ENCODE assay signal across 8 cellular contexts in the genomic region with DNA sequence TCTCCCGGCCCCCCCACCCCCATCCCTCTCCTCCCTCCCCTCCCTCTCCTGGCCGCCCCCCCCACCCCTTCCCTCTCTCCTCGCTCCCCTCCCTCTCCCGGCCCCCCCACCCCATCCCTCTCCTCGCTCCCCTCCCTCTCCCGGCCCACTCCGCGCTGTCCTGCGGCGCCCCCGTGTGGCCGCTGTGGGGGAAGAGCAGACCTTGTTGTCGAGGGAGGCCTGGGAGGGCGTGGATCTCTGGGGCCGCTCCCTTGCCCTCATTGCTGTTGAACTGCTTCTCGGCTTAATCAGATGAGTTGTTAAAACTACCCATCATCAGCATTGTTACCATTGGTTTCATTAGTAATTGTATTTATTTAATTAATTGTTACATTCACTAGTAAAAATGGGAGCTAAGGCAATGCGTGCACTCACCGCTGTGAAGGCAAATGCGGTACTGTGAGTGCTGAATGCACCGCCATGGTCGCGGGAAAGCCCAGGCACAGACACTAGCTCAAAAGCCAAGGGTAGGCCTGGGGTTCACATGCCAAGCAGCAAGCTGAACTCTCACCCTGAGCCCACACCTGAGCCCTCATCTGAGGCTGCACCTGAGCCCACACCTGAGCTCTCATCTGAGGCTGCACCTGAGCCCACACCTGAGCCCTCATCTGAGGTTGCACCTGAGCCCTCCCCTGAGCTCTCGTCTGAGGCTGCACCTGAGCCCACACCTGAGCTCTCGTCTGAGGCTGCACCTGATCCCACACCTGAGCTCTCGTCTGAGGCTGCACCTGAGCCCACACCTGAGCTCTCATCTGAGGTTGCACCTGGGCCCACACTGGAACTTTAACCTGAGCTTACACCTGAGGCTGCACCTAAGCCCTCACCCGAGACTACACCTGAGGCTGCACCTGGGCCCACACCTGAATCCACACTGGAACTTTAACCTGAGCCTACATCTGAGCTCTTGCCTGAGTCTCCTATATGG. TPM values are rescaled to one million over a fixed set of nuclear protein-coding genes. Genes with fewer than 3 reads are reported as not detected.
DNase-seq lines count a peak whose midpoint lies in the region; ATAC-seq, FAIRE-seq and TF ChIP-seq lines count a peak whose summit lies in the region.

No MANE protein-coding gene starts in this region.

- POLR2A ChIA-PET in HepG2 (lab: Yijun Ruan, JAX), result interaction anchor here (1.2 to 1.9 kb wide), 5 partner anchors 104 to 191 kb away, joined by 3 to 8 read pairs (median 4); a partner anchor contains a TSS

- FAIRE-seq in HepG2 (lab: Jason Lieb, UNC), result no peak

- H3K9ac ChIP-seq in HepG2 (ENCODE audit: insufficient read depth, low read depth, low read length), result no peak overlapping the region

- CTCF ChIA-PET in HepG2 (lab: Yijun Ruan, JAX; ENCODE audit: low intra/inter-chr PET ratio, low total read pairs), result no interaction called here

- H4K20me1 ChIP-seq in HepG2 (ENCODE audit: insufficient read depth, low read length), result no peaks in the 10 kb centered on the region

- in situ Hi-C loops in HepG2 (cut with HindIII; ENCODE audit: extremely low pct_ligation_motif_present, low pct_unique_long_range_greater_than_20kb), result loop anchor here (5.0 to 10.0 kb wide), 2 partner anchors 143 to 216 kb away; a partner anchor contains a TSS

- H3K36me3 ChIP-seq in HepG2 (replicated peaks in 1 of 2; ENCODE audit: control insufficient read depth in 1 of 2, insufficient read depth in 2 of 2, low read length in 2 of 2), result no peaks in the 10 kb centered on the region

- no TSS peak for BruUV-seq in HepG2 (replicated peaks; lab: Mats Ljungman, UMichigan)

- H3K4me2 ChIP-seq in HepG2 (ENCODE audit: low read depth, low read length), result no peak overlapping the region

- peaks cover 21% of the 10 kb centered on the region for H3K9me3 ChIP-seq in HepG2 (ENCODE audit: low read length)

- peak; percentile 58 for ATAC-seq in HepG2
- ATAC-seq in GM21528 (IDR thresholded peaks at IDR 0.05; ENCODE audit: low FRiP score, unreplicated experiment), result no peak

- TF ChIP-seq EP300 in HepG2 (IDR thresholded peaks at IDR 0.05; ENCODE audit: low read depth in 2 of 2, low read length in 2 of 2), result no peak
- TF ChIP-seq EP300 in HepG2 (CRISPR knock-in tag; IDR thresholded peaks at IDR 0.05; ENCODE audit: borderline replicate concordance), result no peak

- peaks cover 7 to 23% of the 10 kb centered on the region in 2 experiments for H3K27me3 ChIP-seq in HepG2 (ENCODE audit: control insufficient read depth in 1 of 2, insufficient read depth in 2 of 2, low read length in 2 of 2)

- no peak overlapping the region for H3K4me3 ChIP-seq in HepG2 (replicated peaks in 1 of 3; ENCODE audit: insufficient read depth in 1 of 3, low read depth in 2 of 3, low read length in 3 of 3)

- DNase-seq in NCI-H524 (lab: John Stamatoyannopoulos, UW) (peak; percentile 56 to 66), NCI-H524 treated with DMSO at 0.1 percent for 48 hours (lab: John Stamatoyannopoulos, UW) (no peak), NCI-H2227 (lab: John Stamatoyannopoulos, UW; ENCODE audit: unreplicated experiment) (peak; percentile 91), HepG2 (ENCODE audit: low spot score) (peak; percentile 58)
- DNase-seq in activated CD4-positive, alpha-beta T cell treated with anti-CD3 and anti-CD28 coated beads for 1 hour, result peak; percentile 60
- DNase-seq in central memory CD4-positive, alpha-beta T cell, result peak; percentile 72
- peak; percentile 48 to 61 (median 58) for DNase-seq in stimulated activated CD4-positive, alpha-beta T cell treated with anti-CD3 and anti-CD28 coated beads, TNF-alpha, amount 100 ng/mL, for 4 hours (ENCODE audit: low read depth in 3 of 3)

- intact Hi-C loops in HepG2 (cut with micrococcal nuclease; ENCODE audit: unreplicated experiment), result no loop called here

- peak; percentile 58; the same call in 1 of the 2 replicates for TF ChIP-seq RAD21 in HepG2 (CRISPR knock-in tag; IDR thresholded peaks at IDR 0.05)

- H2AFZ ChIP-seq in HepG2 (ENCODE audit: low read length), result no peak overlapping the region

- peaks cover 21% of the 10 kb centered on the region for H3K4me1 ChIP-seq in HepG2 (ENCODE audit: insufficient read depth, low read length)

- peak; percentile 87 for TF ChIP-seq CTCF in HepG2 (CRISPR knock-in tag; IDR thresholded peaks at IDR 0.05)

- H3K79me2 ChIP-seq in HepG2 (ENCODE audit: insufficient read depth, low read length), result no peaks in the 10 kb centered on the region

- no peak for TF ChIP-seq POLR2A in HepG2 (IDR thresholded peaks at IDR 0.05; ENCODE audit: insufficient read depth in 1 of 2, low read depth in 2 of 2, low read length in 2 of 2)

- 22% methylated on average over 26 of the region's 26 CpGs for WGBS in HepG2 (ENCODE audit: low lambda C conversion rate)

- no peak overlapping the region for H3K27ac ChIP-seq in HepG2 (ENCODE audit: extremely low read length, insufficient read depth, low read length)

TF ChIP-seq in HepG2, 621 proteins besides CTCF, POLR2A, EP300 and RAD21 (continues in another document):
- TF ChIP-seq, protein P1, sequence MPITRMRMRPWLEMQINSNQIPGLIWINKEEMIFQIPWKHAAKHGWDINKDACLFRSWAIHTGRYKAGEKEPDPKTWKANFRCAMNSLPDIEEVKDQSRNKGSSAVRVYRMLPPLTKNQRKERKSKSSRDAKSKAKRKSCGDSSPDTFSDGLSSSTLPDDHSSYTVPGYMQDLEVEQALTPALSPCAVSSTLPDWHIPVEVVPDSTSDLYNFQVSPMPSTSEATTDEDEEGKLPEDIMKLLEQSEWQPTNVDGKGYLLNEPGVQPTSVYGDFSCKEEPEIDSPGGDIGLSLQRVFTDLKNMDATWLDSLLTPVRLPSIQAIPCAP (CRISPR knock-in tag; IDR thresholded peaks at IDR 0.05; ENCODE audit: low read depth), result no peak
- TF ChIP-seq EZH2 (conservative IDR thresholded peaks at IDR 0.05; ENCODE audit: low read depth, low read length), result no peak
- TF ChIP-seq, protein P2, sequence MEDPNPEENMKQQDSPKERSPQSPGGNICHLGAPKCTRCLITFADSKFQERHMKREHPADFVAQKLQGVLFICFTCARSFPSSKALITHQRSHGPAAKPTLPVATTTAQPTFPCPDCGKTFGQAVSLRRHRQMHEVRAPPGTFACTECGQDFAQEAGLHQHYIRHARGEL (CRISPR knock-in tag; IDR thresholded peaks at IDR 0.05), result no peak
- TF ChIP-seq ZFAT (CRISPR knock-in tag; conservative IDR thresholded peaks at IDR 0.05), result no peak

RNA-seq across cellular contexts. Expression of a gene that starts 8.8 kb away (rescaled TPM):
- total RNA-seq in HepG2 (2016; rRNA removed; fragmentation: Illumina TruSeq; extraction: Trizol), result not detected in 2 replicates
- not detected in 2 replicates for total RNA-seq in HepG2 (2016; cell fraction: cytosol; rRNA removed; fragmentation: Illumina TruSeq; extraction: Trizol; ENCODE audit: low read depth)
- total RNA-seq in HepG2 (2016; cell fraction: insoluble cytoplasmic fraction; rRNA removed; fragmentation: Illumina TruSeq; extraction: Trizol), result not detected in 2 replicates
- not detected in 2 replicates for total RNA-seq in HepG2 (2016; cell fraction: membrane; rRNA removed; fragmentation: Illumina TruSeq; extraction: Trizol)
- not detected in 2 replicates for total RNA-seq in HepG2 (2016; cell fraction: nucleus; rRNA removed; fragmentation: Illumina TruSeq; extraction: Trizol)
- not detected in 2 replicates for polyA plus RNA-seq in HepG2 (2011; rRNA removed)
- not detected in 2 replicates for polyA plus RNA-seq in HepG2 (2011; cell fraction: cytosol; rRNA removed)
- not detected in 2 replicates for polyA plus RNA-seq in HepG2 (2011; cell fraction: nucleus; rRNA removed)
- not detected in 2 replicates for polyA plus RNA-seq in HepG2 (2012)
- not detected in 2 replicates for polyA plus RNA-seq in HepG2 (2016; cell fraction: cytosol; fragmentation: Illumina TruSeq; extraction: Trizol; ENCODE audit: low read depth)
- not detected in 2 replicates for polyA plus RNA-seq in HepG2 (2016; cell fraction: insoluble cytoplasmic fraction; fragmentation: Illumina TruSeq; extraction: Trizol; ENCODE audit: low read depth)
- not detected in 2 replicates for polyA plus RNA-seq in HepG2 (2016; cell fraction: membrane; fragmentation: Illumina TruSeq; extraction: Trizol; ENCODE audit: low read depth)
- polyA plus RNA-seq in HepG2 (2016; cell fraction: nucleus; fragmentation: Illumina TruSeq; extraction: Trizol; ENCODE audit: insufficient read depth, low read depth), result not detected in 2 replicates
- not detected in 2 replicates for polyA minus RNA-seq in HepG2 (2011; rRNA and poly(A)+ RNA removed; ENCODE audit: low replicate concordance)
- not detected in 2 replicates for polyA minus RNA-seq in HepG2 (2011; cell fraction: cytosol; rRNA and poly(A)+ RNA removed)
- not detected in 2 replicates for polyA minus RNA-seq in HepG2 (2011; cell fraction: nucleus; rRNA and poly(A)+ RNA removed)

RNA-seq across cellular contexts. Expression of a gene that starts 19.6 kb away (rescaled TPM):
- not detected in 2 replicates for total RNA-seq in HepG2 (2016; rRNA removed; fragmentation: Illumina TruSeq; extraction: Trizol)
- not detected in 2 replicates for total RNA-seq in HepG2 (2016; cell fraction: cytosol; rRNA removed; fragmentation: Illumina TruSeq; extraction: Trizol; ENCODE audit: low read depth)
- total RNA-seq in HepG2 (2016; cell fraction: insoluble cytoplasmic fraction; rRNA removed; fragmentation: Illumina TruSeq; extraction: Trizol), result 0.11 TPM in 1 of 2 replicates, not detected in the other
- total RNA-seq in HepG2 (2016; cell fraction: membrane; rRNA removed; fragmentation: Illumina TruSeq; extraction: Trizol), result 0.09 TPM in 1 of 2 replicates, not detected in the other
- 0.59 TPM in 1 of 2 replicates, not detected in the other for total RNA-seq in HepG2 (2016; cell fraction: nucleus; rRNA removed; fragmentation: Illumina TruSeq; extraction: Trizol)
- polyA plus RNA-seq in HepG2 (2011; rRNA removed), result 0.04 and 0.31 TPM in 2 replicates
- polyA plus RNA-seq in HepG2 (2011; cell fraction: cytosol; rRNA removed), result 0.15 and 0.24 TPM in 2 replicates
- 0.18 and 0.19 TPM in 2 replicates for polyA plus RNA-seq in HepG2 (2011; cell fraction: nucleus; rRNA removed)
- polyA plus RNA-seq in HepG2 (2012), result not detected in 2 replicates
- 0.41 TPM in 1 of 2 replicates, not detected in the other for polyA plus RNA-seq in HepG2 (2016; cell fraction: cytosol; fragmentation: Illumina TruSeq; extraction: Trizol; ENCODE audit: low read depth)
- not detected in 2 replicates for polyA plus RNA-seq in HepG2 (2016; cell fraction: insoluble cytoplasmic fraction; fragmentation: Illumina TruSeq; extraction: Trizol; ENCODE audit: low read depth)
- not detected in 2 replicates for polyA plus RNA-seq in HepG2 (2016; cell fraction: membrane; fragmentation: Illumina TruSeq; extraction: Trizol; ENCODE audit: low read depth)
- not detected in 2 replicates for polyA plus RNA-seq in HepG2 (2016; cell fraction: nucleus; fragmentation: Illumina TruSeq; extraction: Trizol; ENCODE audit: insufficient read depth, low read depth)
- 0.70 TPM in 1 of 2 replicates, not detected in the other for polyA minus RNA-seq in HepG2 (2011; rRNA and poly(A)+ RNA removed; ENCODE audit: low replicate concordance)
- not detected in 2 replicates for polyA minus RNA-seq in HepG2 (2011; cell fraction: cytosol; rRNA and poly(A)+ RNA removed)
- polyA minus RNA-seq in HepG2 (2011; cell fraction: nucleus; rRNA and poly(A)+ RNA removed), result not detected in 2 replicates
